Comparison of ENCODE assay signal across 14 cellular contexts in the genomic region with DNA sequence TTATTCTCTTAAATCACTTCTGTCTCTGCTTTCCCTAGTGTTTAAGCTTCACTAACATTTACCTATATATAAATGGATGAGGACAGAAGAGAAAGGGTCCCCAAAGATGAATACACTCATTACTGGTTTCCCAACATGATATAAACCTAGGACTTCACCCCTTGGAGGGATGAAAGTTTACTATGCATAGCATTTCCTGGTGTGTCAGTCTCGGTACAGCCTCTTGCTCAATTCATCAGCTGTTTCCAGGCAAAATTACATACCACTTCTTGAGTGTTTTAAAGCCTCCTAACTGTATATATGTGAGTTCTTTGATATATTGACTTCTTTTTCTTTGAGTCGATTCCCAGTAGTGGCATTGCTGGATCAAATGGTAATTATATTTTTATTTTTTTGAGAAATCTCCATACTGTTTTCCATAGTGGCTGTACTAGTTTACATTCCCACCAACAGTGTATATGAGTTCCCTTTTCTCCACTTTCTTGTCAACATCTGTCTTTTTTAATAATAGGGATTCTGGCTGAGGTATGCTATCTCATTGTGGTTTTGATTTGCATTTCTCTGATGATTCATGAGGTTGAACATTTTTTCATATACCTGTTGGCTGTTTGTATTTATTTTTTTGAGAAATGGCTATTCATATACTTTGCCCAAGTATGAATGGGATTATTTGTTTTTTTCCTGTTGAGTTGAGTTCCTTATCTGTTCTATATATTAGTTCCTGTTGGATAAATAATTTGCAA.
DNase-seq lines count a peak whose midpoint lies in the region; ATAC-seq and TF ChIP-seq lines count a peak whose summit lies in the region.
"Had no signal": no experiment of that assay in that cellular context is flagged by ENCODE, and none has a peak within 500 bp of the region (broad histone marks: within the 10 kb centered on the region; RNA-seq: fewer than 3 reads in every experiment).

No MANE protein-coding gene starts in this region.

- no peak overlapping the region for H3K27ac ChIP-seq in liver (ENCODE audit: low read depth in 1 of 2, low read length in 2 of 2)
- H3K27ac ChIP-seq: RWPE1 had no signal

- H3K27me3 ChIP-seq in liver (ENCODE audit: control insufficient read depth in 4 of 4, insufficient read depth in 4 of 4, low read length in 3 of 4): no peaks in the 10 kb centered on the region

- TF ChIP-seq CTCF in liver (IDR thresholded peaks at IDR 0.05; ENCODE audit: low read depth, low read length, missing input control): no peak

- no peak overlapping the region for H3K9ac ChIP-seq in liver (ENCODE audit: low read depth in 1 of 2, low read length in 2 of 2)

- ATAC-seq in central memory CD8-positive, alpha-beta T cell (replicated peaks; ENCODE audit: extremely low read depth, poor library complexity, severe bottlenecking): no peak
- no peak for ATAC-seq in HG03460 (IDR thresholded peaks at IDR 0.05; ENCODE audit: unreplicated experiment)
- ATAC-seq in GM19328 (IDR thresholded peaks at IDR 0.05; ENCODE audit: unreplicated experiment): no peak
- ATAC-seq: naive thymus-derived CD8-positive, alpha-beta T cell; right cardiac atrium had no signal

- peak; percentile 21 for DNase-seq in GM03348 (ENCODE audit: low spot score)
- peak; percentile 50 for DNase-seq in NCI-H226
- no peak for DNase-seq in central memory CD8-positive, alpha-beta T cell (ENCODE audit: low spot score in 2 of 2)
- no peak for DNase-seq in NCI-H1092 treated with DMSO at 0.1 percent for 48 hours (lab: John Stamatoyannopoulos, UW)
- DNase-seq in activated naive CD4-positive, alpha-beta T cell treated with Interleukin-2 at 50 U/mL for 16 hours: no peak
- DNase-seq: activated CD8-positive, alpha-beta memory T cell treated with anti-CD3 and anti-CD28 coated beads, Interleukin-2, amount 50 U/mL, for 48 hours; activated naive CD8-positive, alpha-beta T cell treated with anti-CD3 and anti-CD28 coated beads for 36 hours; cortex of kidney; naive thymus-derived CD8-positive, alpha-beta T cell; right cardiac atrium had no signal

- H3K4me1 ChIP-seq in liver (ENCODE audit: control insufficient read depth in 4 of 4, insufficient read depth in 4 of 4, low read length in 3 of 4): peaks cover 0 to 3% (median 0%) of the 10 kb centered on the region in 4 donors

- WGBS in liver: 51% methylated on average over 2 of the region's 2 CpGs

- peaks cover 7% of the 10 kb centered on the region for H3K36me3 Mint-ChIP-seq in central memory CD8-positive, alpha-beta T cell (ENCODE audit: insufficient read depth)

- H3K4me1 Mint-ChIP-seq in central memory CD8-positive, alpha-beta T cell: peaks cover 22% of the 10 kb centered on the region

- no peaks in the 10 kb centered on the region for H3K27me3 Mint-ChIP-seq in central memory CD8-positive, alpha-beta T cell
- H3K27me3 Mint-ChIP-seq: activated naive CD8-positive, alpha-beta T cell treated with anti-CD3 and anti-CD28 coated beads for 36 hours; naive thymus-derived CD8-positive, alpha-beta T cell had no signal

- no peak for TF ChIP-seq RAD21 in liver (IDR thresholded peaks at IDR 0.05)

- no peak overlapping the region for H3K4me3 ChIP-seq in liver (ENCODE audit: low read depth in 1 of 3, low read length in 3 of 3)

- no peak overlapping the region for H3K4me3 Mint-ChIP-seq in central memory CD8-positive, alpha-beta T cell
- H3K4me3 Mint-ChIP-seq: activated naive CD8-positive, alpha-beta T cell treated with anti-CD3 and anti-CD28 coated beads for 36 hours; naive thymus-derived CD8-positive, alpha-beta T cell had no signal

- H3K36me3 ChIP-seq in liver (ENCODE audit: control insufficient read depth in 4 of 4, insufficient read depth in 3 of 4, low read depth in 1 of 4, low read length in 3 of 4): no peaks in the 10 kb centered on the region

- peak overlapping the region; percentile 39 for H3K27ac Mint-ChIP-seq in central memory CD8-positive, alpha-beta T cell (ENCODE audit: low read depth)
- H3K27ac Mint-ChIP-seq: activated naive CD8-positive, alpha-beta T cell treated with anti-CD3 and anti-CD28 coated beads for 36 hours had no signal

- no peaks in the 10 kb centered on the region for H3K9me3 ChIP-seq in liver (ENCODE audit: control insufficient read depth in 4 of 4, low read length in 3 of 4)

- no peaks in the 10 kb centered on the region for H3K9me3 Mint-ChIP-seq in central memory CD8-positive, alpha-beta T cell

TF ChIP-seq in liver, 16 proteins besides CTCF, POLR2A, EP300 and RAD21:
- TF ChIP-seq YY1 (IDR thresholded peaks at IDR 0.05): no peak
- TF ChIP-seq SP1 (IDR thresholded peaks at IDR 0.05): no peak
- no peak for TF ChIP-seq HNF4G (IDR thresholded peaks at IDR 0.05)
- TF ChIP-seq HNF4A (conservative IDR thresholded peaks at IDR 0.05): peak; percentile 26 to 50
- no peak for TF ChIP-seq GABPA (IDR thresholded peaks at IDR 0.05 in 1 of 2, conservative IDR thresholded peaks at IDR 0.05 in 1 of 2)
- TF ChIP-seq EGR1 (IDR thresholded peaks at IDR 0.05; ENCODE audit: low read depth in 2 of 2): no peak
- TF ChIP-seq, protein P1, sequence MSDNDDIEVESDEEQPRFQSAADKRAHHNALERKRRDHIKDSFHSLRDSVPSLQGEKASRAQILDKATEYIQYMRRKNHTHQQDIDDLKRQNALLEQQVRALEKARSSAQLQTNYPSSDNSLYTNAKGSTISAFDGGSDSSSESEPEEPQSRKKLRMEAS (IDR thresholded peaks at IDR 0.05): no peak

Comparison
In these comparisons a context has a peak if more than half of its experiments do, and no peak if none do; other contexts are left out.
1. DNase-seq: peak in GM03348 (single experiment) and NCI-H226 (single experiment); none in central memory CD8-positive, alpha-beta T cell (0 of 2), NCI-H1092 treated with DMSO at 0.1 percent for 48 hours (single experiment) and activated naive CD4-positive, alpha-beta T cell treated with Interleukin-2 at 50 U/mL for 16 hours (single experiment).